Comparison of ENCODE assay signal across 22 cellular contexts in the genomic region with DNA sequence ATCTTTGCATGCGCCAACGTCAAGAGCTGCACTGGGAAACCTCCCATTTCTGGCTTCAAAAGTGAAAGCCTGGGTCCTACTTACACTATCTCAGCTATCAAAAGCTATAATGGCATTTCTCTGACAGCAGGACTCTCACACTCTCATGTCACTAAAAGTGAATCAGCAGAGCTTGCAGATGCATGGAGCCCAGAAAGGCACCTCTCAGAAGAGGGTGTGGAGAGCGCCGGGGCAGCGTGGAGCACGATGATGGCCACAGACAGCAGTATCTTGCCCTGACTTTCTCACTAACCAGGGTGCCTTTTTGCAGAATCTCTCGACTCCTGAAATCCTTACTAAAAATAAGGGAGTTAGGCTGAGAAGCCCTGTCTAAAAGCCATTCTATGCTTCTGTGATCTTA.
"Had no signal": no experiment of that assay in that cellular context is flagged by ENCODE, and none has a peak within 500 bp of the region (broad histone marks: within the 10 kb centered on the region; RNA-seq: fewer than 3 reads in every experiment).

No MANE protein-coding gene starts in this region.

- H3K27me3 Mint-ChIP-seq: activated B cell treated with CpG ODN at 0.5 μM for 24 hours; activated CD4-positive, alpha-beta T cell treated with anti-CD3 and anti-CD28 coated beads, Interleukin-2, amount 10 ng/mL, durations not matched to agents 24 days and 14 days; activated CD8-positive, alpha-beta memory T cell treated with anti-CD3 and anti-CD28 coated beads, Interleukin-2, amount 10 ng/mL, durations not matched to agents 7 days and 5 days; activated naive CD4-positive, alpha-beta T cell treated with anti-CD3 and anti-CD28 coated beads, Interleukin-2, amount 50 U/mL, for 24 hours; activated T-cell treated with anti-CD3 and anti-CD28 coated beads, Interleukin-2, amount 50 U/mL, for 24 hours had no signal

- H3K4me1 ChIP-seq: breast epithelium, SJSA1 had no signal

- H3K4me3 Mint-ChIP-seq: activated B cell treated with CpG ODN at 0.5 μM for 24 hours; activated CD4-positive, alpha-beta T cell treated with anti-CD3 and anti-CD28 coated beads, Interleukin-2, amount 10 ng/mL, durations not matched to agents 24 days and 14 days; activated CD8-positive, alpha-beta memory T cell treated with anti-CD3 and anti-CD28 coated beads, Interleukin-2, amount 10 ng/mL, durations not matched to agents 7 days and 5 days; activated naive CD4-positive, alpha-beta T cell treated with anti-CD3 and anti-CD28 coated beads, Interleukin-2, amount 50 U/mL, for 24 hours; activated T-cell treated with anti-CD3 and anti-CD28 coated beads, Interleukin-2, amount 50 U/mL, for 24 hours; activated T-helper 1 cell treated with anti-CD3 and anti-CD28 coated beads, Interleukin-12 subunit alpha, Interleukin-12 subunit beta, Interleukin-2, Interleukin-4 antibody, amounts not matched to agents 30 ng/mL and 10 ng/mL and 1 ng/mL, durations not matched to agents 14 hours and 24 hours and 36 hours; T-helper 1 cell treated with Interleukin-12 subunit alpha and Interleukin-12 subunit beta and Interleukin-4 antibody, amounts not matched to agents 30 μg/mL and 1 μg/mL, for 36 hours had no signal

- ATAC-seq: activated CD8-positive, alpha-beta memory T cell treated with anti-CD3 and anti-CD28 coated beads, Interleukin-2, amount 10 ng/mL, durations not matched to agents 7 days and 5 days; SK-N-SH treated with all-trans-retinoic acid at 6 μM for 48 hours had no signal

- H3K27ac Mint-ChIP-seq: activated B cell treated with CpG ODN at 0.5 μM for 24 hours; activated CD4-positive, alpha-beta T cell treated with anti-CD3 and anti-CD28 coated beads, Interleukin-2, amount 10 ng/mL, durations not matched to agents 24 days and 14 days; activated CD8-positive, alpha-beta memory T cell treated with anti-CD3 and anti-CD28 coated beads, Interleukin-2, amount 10 ng/mL, durations not matched to agents 7 days and 5 days; activated naive CD4-positive, alpha-beta T cell treated with anti-CD3 and anti-CD28 coated beads, Interleukin-2, amount 50 U/mL, for 24 hours; activated T-cell treated with anti-CD3 and anti-CD28 coated beads, Interleukin-2, amount 50 U/mL, for 24 hours; activated T-helper 1 cell treated with anti-CD3 and anti-CD28 coated beads, Interleukin-12 subunit alpha, Interleukin-12 subunit beta, Interleukin-2, Interleukin-4 antibody, amounts not matched to agents 30 ng/mL and 10 ng/mL and 1 ng/mL, durations not matched to agents 14 hours and 24 hours and 36 hours; T-helper 1 cell treated with Interleukin-12 subunit alpha and Interleukin-12 subunit beta and Interleukin-4 antibody, amounts not matched to agents 30 μg/mL and 1 μg/mL, for 36 hours had no signal

- H3K9me3 ChIP-seq: breast epithelium, SJSA1 had no signal

- H3K36me3 Mint-ChIP-seq: activated CD8-positive, alpha-beta memory T cell treated with anti-CD3 and anti-CD28 coated beads, Interleukin-2, amount 10 ng/mL, durations not matched to agents 7 days and 5 days; activated naive CD4-positive, alpha-beta T cell treated with anti-CD3 and anti-CD28 coated beads, Interleukin-2, amount 50 U/mL, for 24 hours had no signal

- H3K27ac ChIP-seq: breast epithelium, SJSA1 had no signal

- H3K4me1 Mint-ChIP-seq: activated B cell treated with CpG ODN at 0.5 μM for 24 hours; activated CD4-positive, alpha-beta T cell treated with anti-CD3 and anti-CD28 coated beads, Interleukin-2, amount 10 ng/mL, durations not matched to agents 24 days and 14 days; activated CD8-positive, alpha-beta memory T cell treated with anti-CD3 and anti-CD28 coated beads, Interleukin-2, amount 10 ng/mL, durations not matched to agents 7 days and 5 days; activated naive CD4-positive, alpha-beta T cell treated with anti-CD3 and anti-CD28 coated beads, Interleukin-2, amount 50 U/mL, for 24 hours had no signal

- H3K36me3 ChIP-seq: breast epithelium, SJSA1 had no signal

- H3K4me3 ChIP-seq: breast epithelium, SJSA1 had no signal

- H3K27me3 ChIP-seq: breast epithelium, SJSA1 had no signal

- H3K9me3 Mint-ChIP-seq: activated naive CD4-positive, alpha-beta T cell treated with anti-CD3 and anti-CD28 coated beads, Interleukin-2, amount 50 U/mL, for 24 hours had no signal

- DNase-seq: activated B cell treated with CpG ODN at 0.5 μM for 24 hours; activated CD4-positive, alpha-beta T cell treated with anti-CD3 and anti-CD28 coated beads for 1 hour; activated CD4-positive, alpha-beta T cell treated with anti-CD3 and anti-CD28 coated beads, Interleukin-2, amount 10 ng/mL, durations not matched to agents 24 days and 14 days; activated CD4-positive, alpha-beta T cell treated with anti-CD3 and anti-CD28 coated beads, Interleukin-2, amount 50 U/mL, for 48 hours; activated CD8-positive, alpha-beta memory T cell treated with anti-CD3 and anti-CD28 coated beads, Interleukin-2, amount 10 ng/mL, durations not matched to agents 7 days and 5 days; activated effector memory CD4-positive, alpha-beta T cell treated with Interleukin-2 at 50 U/mL for 16 hours; activated naive CD4-positive, alpha-beta T cell; activated T-cell treated with anti-CD3 and anti-CD28 coated beads, Interleukin-2, amount 50 U/mL, for 24 hours; aorta; NCI-H1105 treated with DMSO at 0.1 percent for 48 hours; NCI-H1436 treated with DMSO at 0.1 percent for 48 hours; NCI-H187; NCI-H2081; NCI-H524; SHP77; SW 1271 had no signal
